ENCODE assay signal across 8 cellular contexts in the genomic region with DNA sequence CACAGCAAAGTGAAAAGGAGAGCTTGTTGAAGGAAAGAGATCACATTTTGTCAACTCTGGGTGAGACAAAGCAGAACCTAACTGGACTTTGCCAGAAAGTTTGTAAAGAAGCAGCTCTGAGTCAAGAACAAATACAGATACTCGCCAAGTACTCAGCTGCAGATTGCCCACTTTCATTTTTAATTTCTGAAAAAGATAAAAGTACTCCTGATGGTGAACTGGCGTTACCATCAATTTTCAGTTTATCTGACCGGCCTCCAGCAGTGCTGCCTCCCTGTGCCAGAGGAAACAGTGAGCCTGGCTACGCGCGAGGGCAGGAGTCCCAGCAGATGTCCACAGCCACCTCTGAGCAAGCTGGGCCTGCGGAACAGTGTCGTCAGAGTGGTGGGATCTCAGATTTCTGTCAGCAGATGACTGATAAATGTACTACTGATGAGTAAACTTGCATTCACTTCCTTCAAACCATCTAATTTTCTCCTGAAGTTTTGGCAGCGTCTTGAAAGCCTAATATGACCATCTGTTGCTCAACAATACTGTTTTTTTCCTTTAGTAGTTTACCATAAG. TPM values are rescaled to one million over a fixed set of nuclear protein-coding genes. Genes with fewer than 3 reads are reported as not detected.
A peak's percentile ranks its signal among the peaks of the same experiment; 100 is the strongest.
DNase-seq lines count a peak whose midpoint lies in the region; ATAC-seq and TF ChIP-seq lines count a peak whose summit lies in the region.

No MANE protein-coding gene starts in this region.

- POLR2A ChIA-PET in SK-N-SH (lab: Yijun Ruan, JAX), result no interaction called here

- H3F3A ChIP-seq in SK-N-SH (replicated peaks; ENCODE audit: insufficient read depth), result peaks cover 39% of the 10 kb centered on the region

- H3K9me2 ChIP-seq in SK-N-SH, result no peaks in the 10 kb centered on the region

- H3K9me3 ChIP-seq in SK-N-SH, result no peaks in the 10 kb centered on the region
- H3K9me3 ChIP-seq in psoas muscle, result no peaks in the 10 kb centered on the region

- no peak overlapping the region for H2AFZ ChIP-seq in SK-N-SH (ENCODE audit: low read depth)

- DNase-seq in AG20443 (ENCODE audit: low spot score) (peak; percentile 85), SK-N-SH (peak; percentile 14), epidermal melanocyte (ENCODE audit: insufficient read length, low spot score) (peak; percentile 37), psoas muscle (peak; percentile 84 to 94), DMS79 treated with DMSO at 0.1 percent for 48 hours (lab: John Stamatoyannopoulos, UW) (no peak), NCI-H748 (lab: John Stamatoyannopoulos, UW; ENCODE audit: unreplicated experiment) (no peak), NCI-H1436 (lab: John Stamatoyannopoulos, UW) (no peak)

- intact Hi-C loops in psoas muscle (cut with DNase I), result no loop called here

- H3K36me3 ChIP-seq in SK-N-SH (replicated peaks in 1 of 2; ENCODE audit: control insufficient read depth in 1 of 2, insufficient read depth in 2 of 2, low read length in 1 of 2) (peaks cover 10 to 31% of the 10 kb centered on the region in 2 experiments), psoas muscle (ENCODE audit: insufficient read depth in 1 of 2, low read depth in 1 of 2) (peaks cover 0 to 15% of the 10 kb centered on the region in 2 donors)

- ATAC-seq in GM21723 (IDR thresholded peaks at IDR 0.05; ENCODE audit: unreplicated experiment), result peak; percentile 67
- ATAC-seq in psoas muscle, result peak; percentile 96 to 97 (median 97)

- H3K4me1 ChIP-seq in SK-N-SH (ENCODE audit: control insufficient read depth in 1 of 2, insufficient read depth in 2 of 2, low read depth in 1 of 2, low read length in 1 of 2) (peaks cover 15 to 40% of the 10 kb centered on the region in 2 experiments), psoas muscle (peaks cover 55% of the 10 kb centered on the region)

- H3K4me2 ChIP-seq in SK-N-SH, result peak overlapping the region; percentile 66

- peaks cover 84% of the 10 kb centered on the region for H3K79me2 ChIP-seq in SK-N-SH (ENCODE audit: insufficient read depth)

- peak overlapping the region; percentile 57; the same call in 1 of the 2 replicates for H3K9ac ChIP-seq in SK-N-SH

- TF ChIP-seq EP300 in SK-N-SH (IDR thresholded peaks at IDR 0.05; ENCODE audit: borderline replicate concordance in 1 of 2, low read depth in 1 of 2, low read length in 1 of 2), result peak; percentile 57 to 95

- H3K27ac ChIP-seq in SK-N-SH (ENCODE audit: low read depth in 2 of 2, low read length in 1 of 2), result peak overlapping the region; percentile 80 to 92
- peak overlapping the region; percentile 75 for H3K27ac ChIP-seq in psoas muscle

- TF ChIP-seq CTCF in SK-N-SH (IDR thresholded peaks at IDR 0.05) (0 out of 2 replicates have a peak, but pooled peaks have one; percentile 20), psoas muscle (IDR thresholded peaks at IDR 0.05) (no peak)

- H3K4me3 ChIP-seq in SK-N-SH (ENCODE audit: low read depth in 2 of 2, low read length in 1 of 2), result peak overlapping the region; percentile 14 to 50; a peak in 3 of 4 replicates
- H3K4me3 ChIP-seq in psoas muscle, result peak overlapping the region; percentile 13

- WGBS in SK-N-SH (ENCODE audit: low lambda C conversion rate), result 7% methylated on average over 7 of the region's 9 CpGs
- WGBS in psoas muscle, 3 donors, result 6 to 21% (median 16%) methylated on average over 9 of the region's 9 CpGs

- CTCF ChIA-PET in SK-N-SH (lab: Yijun Ruan, JAX), result interaction anchor here (0.6 to 1.1 kb wide), 2 partner anchors 30 to 1120 kb away, joined by 3 read pairs; no protein-coding TSS in a partner anchor

- H3K27me3 ChIP-seq in SK-N-SH (ENCODE audit: insufficient read depth) (no peaks in the 10 kb centered on the region), psoas muscle (ENCODE audit: insufficient read depth in 3 of 3, low read length in 2 of 3) (no peaks in the 10 kb centered on the region)

- TF ChIP-seq RAD21 in SK-N-SH (IDR thresholded peaks at IDR 0.05; ENCODE audit: low read length), result no peak

- no peaks in the 10 kb centered on the region; the same call in 1 of the 2 replicates for H4K20me1 ChIP-seq in SK-N-SH (ENCODE audit: insufficient read depth)

TF ChIP-seq in SK-N-SH, 30 proteins besides CTCF, POLR2A, EP300 and RAD21:
- TF ChIP-seq, protein P1, sequence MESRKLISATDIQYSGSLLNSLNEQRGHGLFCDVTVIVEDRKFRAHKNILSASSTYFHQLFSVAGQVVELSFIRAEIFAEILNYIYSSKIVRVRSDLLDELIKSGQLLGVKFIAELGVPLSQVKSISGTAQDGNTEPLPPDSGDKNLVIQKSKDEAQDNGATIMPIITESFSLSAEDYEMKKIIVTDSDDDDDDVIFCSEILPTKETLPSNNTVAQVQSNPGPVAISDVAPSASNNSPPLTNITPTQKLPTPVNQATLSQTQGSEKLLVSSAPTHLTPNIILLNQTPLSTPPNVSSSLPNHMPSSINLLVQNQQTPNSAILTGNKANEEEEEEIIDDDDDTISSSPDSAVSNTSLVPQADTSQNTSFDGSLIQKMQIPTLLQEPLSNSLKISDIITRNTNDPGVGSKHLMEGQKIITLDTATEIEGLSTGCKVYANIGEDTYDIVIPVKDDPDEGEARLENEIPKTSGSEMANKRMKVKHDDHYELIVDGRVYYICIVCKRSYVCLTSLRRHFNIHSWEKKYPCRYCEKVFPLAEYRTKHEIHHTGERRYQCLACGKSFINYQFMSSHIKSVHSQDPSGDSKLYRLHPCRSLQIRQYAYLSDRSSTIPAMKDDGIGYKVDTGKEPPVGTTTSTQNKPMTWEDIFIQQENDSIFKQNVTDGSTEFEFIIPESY (IDR thresholded peaks at IDR 0.05; ENCODE audit: borderline replicate concordance, low read depth), result peak; percentile 87
- TF ChIP-seq MXI1 (IDR thresholded peaks at IDR 0.05; ENCODE audit: low read depth, low read length) (no peak), TEAD4 (IDR thresholded peaks at IDR 0.05; ENCODE audit: borderline replicate concordance, insufficient read depth) (peak; percentile 83), TAF1 (IDR thresholded peaks at IDR 0.05; ENCODE audit: borderline replicate concordance, low read depth, low read length) (peak; percentile 48; the same call in 1 of the 2 replicates), ELF1 (IDR thresholded peaks at IDR 0.05) (peak; percentile 49; the same call in 1 of the 2 replicates), NRF1 (IDR thresholded peaks at IDR 0.05; ENCODE audit: low read depth, low read length) (no peak), GABPA (IDR thresholded peaks at IDR 0.05; ENCODE audit: low read depth) (peak; percentile 21; the same call in 1 of the 2 replicates), SIN3A (IDR thresholded peaks at IDR 0.05; ENCODE audit: borderline replicate concordance, low read depth, low read length) (no peak), RXRA (IDR thresholded peaks at IDR 0.05; ENCODE audit: borderline replicate concordance, low read depth) (peak; percentile 59), TCF12 (IDR thresholded peaks at IDR 0.05) (peak; percentile 97), CHD2 (IDR thresholded peaks at IDR 0.05; ENCODE audit: low read length, partially characterized antibody) (no peak), JUND (IDR thresholded peaks at IDR 0.05) (peak; percentile 91), POLR2AphosphoS5 (IDR thresholded peaks at IDR 0.05; ENCODE audit: low read depth, low read length) (peak; percentile 72; the same call in 1 of the 2 replicates), NFIC (IDR thresholded peaks at IDR 0.05; ENCODE audit: borderline replicate concordance) (peak; percentile 89; the same call in 1 of the 2 replicates), FOXM1 (IDR thresholded peaks at IDR 0.05; ENCODE audit: low read depth) (peak; percentile 70; the same call in 1 of the 2 replicates), FOSL2 (IDR thresholded peaks at IDR 0.05; ENCODE audit: borderline replicate concordance, low read depth) (peak; percentile 86; the same call in 1 of the 2 replicates)
- TF ChIP-seq, protein P2, sequence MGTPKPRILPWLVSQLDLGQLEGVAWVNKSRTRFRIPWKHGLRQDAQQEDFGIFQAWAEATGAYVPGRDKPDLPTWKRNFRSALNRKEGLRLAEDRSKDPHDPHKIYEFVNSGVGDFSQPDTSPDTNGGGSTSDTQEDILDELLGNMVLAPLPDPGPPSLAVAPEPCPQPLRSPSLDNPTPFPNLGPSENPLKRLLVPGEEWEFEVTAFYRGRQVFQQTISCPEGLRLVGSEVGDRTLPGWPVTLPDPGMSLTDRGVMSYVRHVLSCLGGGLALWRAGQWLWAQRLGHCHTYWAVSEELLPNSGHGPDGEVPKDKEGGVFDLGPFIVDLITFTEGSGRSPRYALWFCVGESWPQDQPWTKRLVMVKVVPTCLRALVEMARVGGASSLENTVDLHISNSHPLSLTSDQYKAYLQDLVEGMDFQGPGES (IDR thresholded peaks at IDR 0.05; ENCODE audit: low read depth, low read length), result no peak
- TF ChIP-seq, protein P3, sequence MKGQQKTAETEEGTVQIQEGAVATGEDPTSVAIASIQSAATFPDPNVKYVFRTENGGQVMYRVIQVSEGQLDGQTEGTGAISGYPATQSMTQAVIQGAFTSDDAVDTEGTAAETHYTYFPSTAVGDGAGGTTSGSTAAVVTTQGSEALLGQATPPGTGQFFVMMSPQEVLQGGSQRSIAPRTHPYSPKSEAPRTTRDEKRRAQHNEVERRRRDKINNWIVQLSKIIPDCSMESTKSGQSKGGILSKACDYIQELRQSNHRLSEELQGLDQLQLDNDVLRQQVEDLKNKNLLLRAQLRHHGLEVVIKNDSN (IDR thresholded peaks at IDR 0.05; ENCODE audit: borderline replicate concordance, low read depth), result no peak; the same call in 1 of the 2 replicates
- TF ChIP-seq, protein P4, sequence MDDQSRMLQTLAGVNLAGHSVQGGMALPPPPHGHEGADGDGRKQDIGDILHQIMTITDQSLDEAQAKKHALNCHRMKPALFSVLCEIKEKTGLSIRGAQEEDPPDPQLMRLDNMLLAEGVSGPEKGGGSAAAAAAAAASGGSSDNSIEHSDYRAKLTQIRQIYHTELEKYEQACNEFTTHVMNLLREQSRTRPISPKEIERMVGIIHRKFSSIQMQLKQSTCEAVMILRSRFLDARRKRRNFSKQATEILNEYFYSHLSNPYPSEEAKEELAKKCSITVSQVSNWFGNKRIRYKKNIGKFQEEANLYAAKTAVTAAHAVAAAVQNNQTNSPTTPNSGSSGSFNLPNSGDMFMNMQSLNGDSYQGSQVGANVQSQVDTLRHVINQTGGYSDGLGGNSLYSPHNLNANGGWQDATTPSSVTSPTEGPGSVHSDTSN (IDR thresholded peaks at IDR 0.05), result peak; percentile 99
- TF ChIP-seq, protein P5, sequence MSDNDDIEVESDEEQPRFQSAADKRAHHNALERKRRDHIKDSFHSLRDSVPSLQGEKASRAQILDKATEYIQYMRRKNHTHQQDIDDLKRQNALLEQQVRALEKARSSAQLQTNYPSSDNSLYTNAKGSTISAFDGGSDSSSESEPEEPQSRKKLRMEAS (IDR thresholded peaks at IDR 0.05; ENCODE audit: low read depth), result peak; percentile 93

RNA-seq across cellular contexts. Expression of a gene that starts 43.8 kb away (rescaled TPM):
- polyA plus RNA-seq in SK-N-SH (2012; rRNA removed) (18.1 and 21.9 TPM in 2 replicates), psoas muscle (10 to 100 TPM in 2 of 3 donors, 1 to 10 TPM in 1; 9.8 to 20.1 (median 15.4) TPM)
- polyA plus RNA-seq in SK-N-SH (2012; cell fraction: cytosol; rRNA removed), result 24.3 and 24.6 TPM in 2 replicates
- 16.9 and 22.0 TPM in 2 replicates for polyA plus RNA-seq in SK-N-SH (2012; cell fraction: nucleus; rRNA removed)
- 100 to 1,000 TPM in 1 of 4 donors, 10 to 100 TPM in 3; 48.3 to 115 (median 72.4) TPM for total RNA-seq in psoas muscle

Comparison
In these comparisons a context has a peak if more than half of its experiments do, and no peak if none do; other contexts are left out.
1. DNase-seq: peak in AG20443 (single experiment), SK-N-SH (single experiment), epidermal melanocyte (single experiment) and psoas muscle (2 of 2); none in DMS79 treated with DMSO at 0.1 percent for 48 hours (single experiment), NCI-H748 (single experiment) and NCI-H1436 (single experiment).